ENCODE assay signal across 8 cellular contexts in genomic region chr17:1492249-1493206, GRCh38. TPM values are rescaled to one million over a fixed set of nuclear protein-coding genes. Genes with fewer than 3 reads are reported as not detected.
A peak's percentile ranks its signal among the peaks of the same experiment; 100 is the strongest.
DNase-seq lines count a peak whose midpoint lies in the region; ATAC-seq, FAIRE-seq and TF ChIP-seq lines count a peak whose summit lies in the region.

Gene MYO1C (minus strand): TSS chr17:1492686. CDS start chr17:1492487, 199 bp downstream.

- H3K27ac ChIP-seq in WERI-Rb-1 (no peak within 1 kb of the TSS), pancreas (peak within 1 kb of the TSS in 1 of 4 donors; percentile 44)

- no peaks in the 10 kb centered on the region for H3K27me3 ChIP-seq in WERI-Rb-1 (ENCODE audit: insufficient read depth, low read depth, severe bottlenecking)
- H3K27me3 ChIP-seq in pancreas, result no peaks in the 10 kb centered on the region

- no peak for FAIRE-seq in pancreas (lab: Jason Lieb, UNC)

- peak within 1 kb of the TSS; percentile 78 for H3K9ac ChIP-seq in ES-I3 (ENCODE audit: low read depth, low read length)

- H3K36me3 ChIP-seq in ES-I3 (ENCODE audit: insufficient read depth, low read length) (no peaks in the 10 kb centered on the region; the same call in 1 of the 2 replicates), WERI-Rb-1 (peaks cover 5% of the 10 kb centered on the region; the same call in 1 of the 2 replicates), pancreas (no peaks in the 10 kb centered on the region)

- DNase-seq in WERI-Rb-1 (no peak), glomerular endothelial cell (ENCODE audit: extremely low read depth, low read depth, low spot score) (no peak), pancreas (peak in 2 of 6 donors; percentile 65 to 86), GDM1 (lab: John Stamatoyannopoulos, UW) (no peak), NCI-H146 treated with DMSO at 0.1 percent for 48 hours (lab: John Stamatoyannopoulos, UW; ENCODE audit: unreplicated experiment) (no peak)

- H3K9me3 ChIP-seq in ES-I3 (ENCODE audit: control insufficient read depth, insufficient read depth, low read length) (no peaks in the 10 kb centered on the region), WERI-Rb-1 (ENCODE audit: severe bottlenecking) (no peaks in the 10 kb centered on the region), pancreas (no peaks in the 10 kb centered on the region)

- ATAC-seq in pancreas (no peak), GM19328 (IDR thresholded peaks at IDR 0.05; ENCODE audit: unreplicated experiment) (no peak), HG03432 (IDR thresholded peaks at IDR 0.05; ENCODE audit: unreplicated experiment) (no peak)

- TF ChIP-seq CTCF in WERI-Rb-1 (IDR thresholded peaks at IDR 0.05; ENCODE audit: low read depth, low read length) (no peak), pancreas (IDR thresholded peaks at IDR 0.05) (no peak)

- H3K4me3 ChIP-seq in WERI-Rb-1 (ENCODE audit: low read depth, low read length) (peak within 1 kb of the TSS; percentile 22), pancreas (peak within 1 kb of the TSS in 3 of 4 donors; percentile 10 to 59 (median 56))

- intact Hi-C loops in pancreas (cut with DNase I), result no loop called here

- WGBS in pancreas, 2 donors, result 68 to 76% methylated on average over 34 to 35 of the region's 35 CpGs

- peaks cover 25% of the 10 kb centered on the region; the same call in 1 of the 2 replicates for H3K4me1 ChIP-seq in ES-I3 (ENCODE audit: insufficient read depth, low read length)
- peaks cover 0 to 4% (median 0%) of the 10 kb centered on the region in 3 donors for H3K4me1 ChIP-seq in pancreas

RNA-seq across cellular contexts. Expression of gene MYO1C, which starts in this region (rescaled TPM):
- total RNA-seq in glomerular endothelial cell (173 and 196 TPM in 2 replicates), pancreas (100 to 1,000 TPM in 4 of 6 donors, 10 to 100 TPM in 2; 95.1 to 138 (median 105) TPM)
- 10 to 100 TPM; 57.2 to 69.3 TPM for polyA plus RNA-seq in pancreas
